In the genomic region with DNA sequence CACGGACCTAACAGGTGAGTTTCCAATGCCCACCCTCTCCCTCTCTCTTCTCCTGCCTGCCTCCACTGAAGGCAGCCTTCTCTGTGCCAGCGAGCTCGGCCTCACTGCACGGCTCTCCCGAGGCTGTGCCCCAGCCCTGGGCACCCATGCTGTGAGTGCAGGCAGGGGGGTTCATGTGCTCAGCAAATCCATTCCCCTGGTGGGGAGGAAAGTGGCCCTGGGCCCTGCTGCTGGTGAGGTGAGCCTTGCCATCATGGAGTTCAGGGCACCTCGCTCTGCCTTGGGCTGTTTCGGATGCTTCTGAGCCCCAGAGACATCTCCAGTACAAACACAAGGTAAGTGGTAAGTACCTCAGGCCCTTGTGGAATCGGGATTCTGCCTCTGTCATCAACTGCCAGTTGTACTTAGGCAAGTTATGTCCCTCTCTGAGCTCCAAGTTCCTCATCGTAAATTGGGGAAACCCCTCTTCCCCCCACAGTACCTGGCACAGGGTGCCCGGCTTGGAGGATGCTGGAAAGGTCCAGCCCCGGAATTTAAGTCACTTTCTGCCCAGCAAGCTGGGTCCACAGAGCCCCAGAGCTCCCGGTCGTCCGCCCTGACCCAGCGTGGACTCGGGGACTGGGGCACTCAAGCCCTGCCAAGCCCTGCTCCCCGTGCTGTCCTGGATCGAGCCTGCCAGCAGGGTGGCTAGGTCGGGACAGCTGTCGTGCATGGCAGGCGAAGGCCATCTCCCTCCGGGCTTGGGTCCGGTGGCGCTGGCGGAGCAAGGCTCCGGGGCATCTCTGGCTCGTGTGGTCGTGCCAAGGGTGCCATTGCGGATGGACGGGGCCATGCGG, we compare ENCODE assay signal across 8 cellular contexts. TPM values are rescaled to one million over a fixed set of nuclear protein-coding genes. Genes with fewer than 3 reads are reported as not detected.
DNase-seq lines count a peak whose midpoint lies in the region; ATAC-seq and TF ChIP-seq lines count a peak whose summit lies in the region.

No MANE protein-coding gene starts in this region.

- peak; percentile 27 for DNase-seq in G401 (ENCODE audit: low spot score)
- peak; percentile 27 for DNase-seq in GM23248
- DNase-seq in M059J (ENCODE audit: low read depth), result peak; percentile 30
- no peak for DNase-seq in brain microvascular endothelial cell
- peak in 1 of 2 donors; percentile 36 for DNase-seq in left colon
- DNase-seq in NCI-H510A (lab: John Stamatoyannopoulos, UW), result no peak
- DNase-seq in KG1 (lab: John Stamatoyannopoulos, UW), result no peak

- 19 to 20% methylated on average over 29 to 31 of the region's 31 CpGs for WGBS in GM23248 (ENCODE audit: low coverage in 1 of 2, low lambda C conversion rate in 2 of 2, missing lambda C conversion rate in 2 of 2), 2 experiments

- no peaks in the 10 kb centered on the region for H3K79me2 ChIP-seq in GM23248 (ENCODE audit: insufficient read depth)

- peaks cover 14% of the 10 kb centered on the region for H3K4me1 ChIP-seq in GM23248 (ENCODE audit: insufficient read depth)

- peak overlapping the region; percentile 63 for H3K9ac ChIP-seq in GM23248

- H3F3A ChIP-seq in GM23248 (ENCODE audit: insufficient read depth), result 0 out of 2 replicates have a peak, but pooled peaks cover 8% of the 10 kb centered on the region

- H3K9me2 ChIP-seq in GM23248 (ENCODE audit: insufficient read depth), result no peaks in the 10 kb centered on the region

- TF ChIP-seq CTCF in brain microvascular endothelial cell (IDR thresholded peaks at IDR 0.05; ENCODE audit: low read depth, low read length, missing control alignments), result no peak

- H3K36me3 ChIP-seq in GM23248 (ENCODE audit: low read depth), result 0 out of 2 replicates have a peak, but pooled peaks cover 3% of the 10 kb centered on the region
- H3K36me3 ChIP-seq in brain microvascular endothelial cell (replicated peaks), result peaks cover 35% of the 10 kb centered on the region

- H2AFZ ChIP-seq in GM23248, result peak overlapping the region; percentile 58

- in situ Hi-C loops in G401 (cut with HindIII; ENCODE audit: low sequenced_read_pairs), result loop anchor here (25.0 kb wide), 1 partner anchor 180 kb away; no protein-coding TSS in a partner anchor
- in situ Hi-C loops in GM23248 (cut with MboI), result no loop called here
- in situ Hi-C loops in brain microvascular endothelial cell (cut with HindIII; ENCODE audit: low pct_ligation_motif_present, low sequenced_read_pairs), result no loop called here

- H3K4me2 ChIP-seq in GM23248 (ENCODE audit: unreplicated experiment), result peak overlapping the region; percentile 76

- peak; percentile 18 for ATAC-seq in left colon

- no peaks in the 10 kb centered on the region for H3K9me3 ChIP-seq in GM23248 (ENCODE audit: low read depth)

- H3K4me3 ChIP-seq in GM23248, result peak overlapping the region; percentile 81
- H3K4me3 ChIP-seq in brain microvascular endothelial cell (ENCODE audit: low read depth, low read length), result peak overlapping the region; percentile 64

- H3K27ac ChIP-seq in GM23248 (peak overlapping the region; percentile 56), brain microvascular endothelial cell (no peak overlapping the region), temporal lobe (ENCODE audit: low read depth, low read length) (peak overlapping the region; percentile 83)

- H3K27me3 ChIP-seq in GM23248 (replicated peaks; ENCODE audit: insufficient read depth), result no peaks in the 10 kb centered on the region
- H3K27me3 ChIP-seq in brain microvascular endothelial cell (replicated peaks), result no peaks in the 10 kb centered on the region

- intact Hi-C loops in left colon (cut with DNase I, micrococcal nuclease), result no loop called here

- no peaks in the 10 kb centered on the region for H4K20me1 ChIP-seq in GM23248 (ENCODE audit: insufficient read depth)

RNA-seq across cellular contexts. Expression of gene NUDT16L1, which starts 0.7 kb away (rescaled TPM):
- 71.5 and 89.1 TPM in 2 replicates for total RNA-seq in G401 (2014; rRNA removed; shearing (Covaris generic))
- 34.8 and 43.6 TPM in 2 replicates for total RNA-seq in GM23248 (2014; rRNA removed; shearing (Covaris generic))
- 42.9 and 43.6 TPM in 2 replicates for polyA plus RNA-seq in GM23248 (2016; fragmentation: Nextera tagmentation; extraction: Ambion mirVana)
- total RNA-seq in M059J (2014; rRNA removed; shearing (Covaris generic)), result 21.1 and 25.7 TPM in 2 replicates
- total RNA-seq in left colon (10 to 100 TPM; 43.0 to 43.8 TPM), temporal lobe (34.9 TPM)

RNA-seq across cellular contexts. Expression of gene ANKS3, which starts 41.4 kb away (rescaled TPM):
- 12.8 and 18.0 TPM in 2 replicates for total RNA-seq in G401 (2014; rRNA removed; shearing (Covaris generic))
- total RNA-seq in GM23248 (2014; rRNA removed; shearing (Covaris generic)), result 17.6 and 20.0 TPM in 2 replicates
- 12.8 and 13.0 TPM in 2 replicates for polyA plus RNA-seq in GM23248 (2016; fragmentation: Nextera tagmentation; extraction: Ambion mirVana)
- total RNA-seq in M059J (2014; rRNA removed; shearing (Covaris generic)), result 9.3 and 15.8 TPM in 2 replicates
- total RNA-seq in left colon, result 10 to 100 TPM; 13.5 to 21.2 TPM
- 18.2 TPM for total RNA-seq in temporal lobe

RNA-seq across cellular contexts. Expression of gene DNAAF8, which starts 41.7 kb away (rescaled TPM):
- total RNA-seq in G401 (2014; rRNA removed; shearing (Covaris generic)), result not detected in 2 replicates
- 0.25 and 0.86 TPM in 2 replicates for total RNA-seq in GM23248 (2014; rRNA removed; shearing (Covaris generic))
- 1.7 and 2.3 TPM in 2 replicates for polyA plus RNA-seq in GM23248 (2016; fragmentation: Nextera tagmentation; extraction: Ambion mirVana)
- total RNA-seq in M059J (2014; rRNA removed; shearing (Covaris generic)), result 0.81 and 1.4 TPM in 2 replicates
- total RNA-seq in left colon, result under 1 TPM; 0.49 to 0.67 TPM
- total RNA-seq in temporal lobe, result 0.49 TPM

Comparison
In these comparisons a context has a peak if more than half of its experiments do, and no peak if none do; other contexts are left out.
1. DNase-seq: peak in G401 (single experiment), GM23248 (single experiment) and M059J (single experiment); none in brain microvascular endothelial cell (single experiment), NCI-H510A (single experiment) and KG1 (single experiment).